20 cellular contexts compared by ENCODE assay signal in genomic region chr12:33672879-33673577, GRCh38.
"Had no signal": no experiment of that assay in that cellular context is flagged by ENCODE, and none has a peak within 500 bp of the region (broad histone marks: within the 10 kb centered on the region; RNA-seq: fewer than 3 reads in every experiment).

No MANE protein-coding gene starts in this region.

- H3K27ac ChIP-seq: dorsolateral prefrontal cortex, lower lobe of right lung, neutrophil, pancreas, skin epidermis, spleen, testis, tibial artery had no signal

- H3K9me3 ChIP-seq: lower lobe of right lung, neutrophil, pancreas, testis, tibial artery had no signal

- H3K4me3 ChIP-seq: dorsolateral prefrontal cortex, lower lobe of right lung, pancreas, skin epidermis, spleen, testis, tibial artery had no signal

- H3K4me1 ChIP-seq: lower lobe of right lung, pancreas, spleen, testis, tibial artery had no signal

- ATAC-seq: left ventricle myocardium superior; lower lobe of right lung; naive thymus-derived CD8-positive, alpha-beta T cell; pancreas; stimulated activated memory B cell treated with anti-CD40 and anti-IgM and Interleukin-4, amounts not matched to agents 10 μg/mL and 1 μg/mL and 100 μg/mL, for 72 hours; stimulated activated naive CD8-positive, alpha-beta T cell treated with anti-CD3 and anti-CD28 coated beads, Interleukin-15, Interleukin-2, amounts not matched to agents 100 U/mL and 50 U/mL, for 24 hours had no signal

- H3K36me3 ChIP-seq: lower lobe of right lung, neutrophil, pancreas, spleen, tibial artery had no signal

- DNase-seq: cortex of kidney; dorsolateral prefrontal cortex; effector CD4-positive, alpha-beta T cell; hypothalamus; left ventricle myocardium superior; lower lobe of right lung; naive thymus-derived CD8-positive, alpha-beta T cell; pancreas; retina; spleen; stimulated activated CD4-positive, alpha-beta T cell treated with anti-CD3 and anti-CD28 coated beads, Interleukin-4, amount 100 ng/mL, for 4 hours; stimulated activated naive CD8-positive, alpha-beta T cell treated with anti-CD3 and anti-CD28 coated beads, Interleukin-15, Interleukin-2, amounts not matched to agents 100 U/mL and 50 U/mL, for 24 hours; substantia nigra; testis; tibial artery had no signal

- FAIRE-seq: frontal cortex, keratinocyte, pancreas had no signal

- H3K27me3 ChIP-seq: dorsolateral prefrontal cortex, neutrophil, pancreas, spleen, testis, tibial artery had no signal
